8 cellular contexts compared by ENCODE assay signal in the genomic region with DNA sequence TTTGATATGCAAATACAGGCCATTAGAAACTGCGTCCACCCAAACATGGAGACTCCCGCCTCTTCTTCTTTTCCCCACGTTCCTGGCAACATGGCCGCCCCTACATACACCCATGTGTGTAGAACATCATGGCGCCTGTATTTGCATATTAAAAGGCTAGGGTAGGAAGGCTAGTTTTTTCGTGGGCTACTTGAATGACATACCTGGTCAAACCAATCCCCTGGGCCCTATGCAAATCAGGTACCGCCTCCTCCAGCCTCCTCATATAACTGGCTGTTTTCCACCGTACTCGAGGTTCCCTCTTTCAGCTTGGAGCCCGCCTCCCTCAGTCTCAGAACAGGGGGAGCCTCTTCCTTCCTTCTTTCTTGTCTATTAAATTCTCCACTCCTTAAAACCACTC. TPM values are rescaled to one million over a fixed set of nuclear protein-coding genes. Genes with fewer than 3 reads are reported as not detected.
A peak's percentile ranks its signal among the peaks of the same experiment; 100 is the strongest.
DNase-seq lines count a peak whose midpoint lies in the region; ATAC-seq and TF ChIP-seq lines count a peak whose summit lies in the region.
"Had no signal": no experiment of that assay in that cellular context is flagged by ENCODE, and none has a peak within 500 bp of the region (broad histone marks: within the 10 kb centered on the region; RNA-seq: fewer than 3 reads in every experiment).

No MANE protein-coding gene starts in this region.

- H3K9me3 ChIP-seq in Caco-2 = peaks cover 11% of the 10 kb centered on the region; the same call in 1 of the 2 replicates

- no peaks in the 10 kb centered on the region for H3K36me3 Mint-ChIP-seq in stimulated activated memory B cell treated with anti-CD40 and anti-IgM and Interleukin-4, amounts not matched to agents 10 μg/mL and 1 μg/mL and 100 μg/mL, for 72 hours
- H3K36me3 Mint-ChIP-seq in Caco-2 (ENCODE audit: insufficient read depth, unreplicated experiment) = no peaks in the 10 kb centered on the region

- H3K27ac Mint-ChIP-seq in stimulated activated memory B cell treated with anti-CD40 and anti-IgM and Interleukin-4, amounts not matched to agents 10 μg/mL and 1 μg/mL and 100 μg/mL, for 72 hours = peak overlapping the region; percentile 40
- H3K27ac Mint-ChIP-seq in Caco-2 (ENCODE audit: unreplicated experiment) = no peak overlapping the region

- peak; percentile 73 for DNase-seq in OCI-M1 (lab: John Stamatoyannopoulos, UW)
- peak; percentile 46 for DNase-seq in left cardiac atrium
- DNase-seq in DMS53 treated with DMSO at 0.1 percent for 48 hours (lab: John Stamatoyannopoulos, UW; ENCODE audit: unreplicated experiment) = no peak
- DNase-seq in AG20443 (ENCODE audit: low spot score) = no peak
- no peak for DNase-seq in Caco-2
- DNase-seq: NCI-H2171 treated with DMSO at 0.1 percent for 48 hours had no signal

- peaks cover 12% of the 10 kb centered on the region for H3K27me3 Mint-ChIP-seq in stimulated activated memory B cell treated with anti-CD40 and anti-IgM and Interleukin-4, amounts not matched to agents 10 μg/mL and 1 μg/mL and 100 μg/mL, for 72 hours
- H3K27me3 Mint-ChIP-seq in Caco-2 (ENCODE audit: insufficient read depth, unreplicated experiment) = peaks cover 21% of the 10 kb centered on the region

- H3K4me1 ChIP-seq in Caco-2 = no peaks in the 10 kb centered on the region

- intact Hi-C loops in left cardiac atrium (cut with DNase I) (no loop called here), Caco-2 (cut with micrococcal nuclease; ENCODE audit: unreplicated experiment) (loop anchor here (5.0 kb wide), 1 partner anchor 165 kb away; a partner anchor contains a TSS)

- BruUV-seq in Caco-2 (replicated peaks; lab: Mats Ljungman, UMichigan) = no TSS peak

- no peaks in the 10 kb centered on the region for H3K9me3 Mint-ChIP-seq in stimulated activated memory B cell treated with anti-CD40 and anti-IgM and Interleukin-4, amounts not matched to agents 10 μg/mL and 1 μg/mL and 100 μg/mL, for 72 hours
- H3K9me3 Mint-ChIP-seq in Caco-2 (ENCODE audit: unreplicated experiment) = peaks cover 6% of the 10 kb centered on the region

- H3K4me1 Mint-ChIP-seq in stimulated activated memory B cell treated with anti-CD40 and anti-IgM and Interleukin-4, amounts not matched to agents 10 μg/mL and 1 μg/mL and 100 μg/mL, for 72 hours = peaks cover 45% of the 10 kb centered on the region
- H3K4me1 Mint-ChIP-seq in Caco-2 (ENCODE audit: low read depth, unreplicated experiment) = no peaks in the 10 kb centered on the region

- peak; percentile 35 for ATAC-seq in HG03175 (IDR thresholded peaks at IDR 0.05; ENCODE audit: unreplicated experiment)
- ATAC-seq in left cardiac atrium = peak; percentile 56 to 83
- peak; percentile 61 for ATAC-seq in stimulated activated memory B cell treated with anti-CD40 and anti-IgM and Interleukin-4, amounts not matched to agents 10 μg/mL and 1 μg/mL and 100 μg/mL, for 72 hours

- no peak for TF ChIP-seq CTCF in Caco-2 (IDR thresholded peaks at IDR 0.05; ENCODE audit: insufficient read depth in 1 of 2, low read depth in 1 of 2, low read length in 1 of 2, severe bottlenecking in 1 of 2, unreplicated experiment in 1 of 2)

- H3K27me3 ChIP-seq in Caco-2 (replicated peaks; ENCODE audit: control insufficient read depth, insufficient read depth, low read length) = no peaks in the 10 kb centered on the region

- CTCF ChIA-PET in Caco-2 (lab: Charles Lee) = interaction anchor here (1.6 kb wide), 1 partner anchor 164 kb away, joined by 10 read pairs; a partner anchor contains a TSS

- POLR2A ChIA-PET in Caco-2 (lab: Charles Lee) = no interaction called here

- no peak overlapping the region for H3K4me3 ChIP-seq in Caco-2 (ENCODE audit: low read depth, low read length)

- H3K4me3 Mint-ChIP-seq in stimulated activated memory B cell treated with anti-CD40 and anti-IgM and Interleukin-4, amounts not matched to agents 10 μg/mL and 1 μg/mL and 100 μg/mL, for 72 hours = peak overlapping the region; percentile 52
- H3K4me3 Mint-ChIP-seq in Caco-2 (ENCODE audit: unreplicated experiment) = no peak overlapping the region

- H3K36me3 ChIP-seq in Caco-2 (ENCODE audit: control insufficient read depth, insufficient read depth, low read length) = no peaks in the 10 kb centered on the region

RNA-seq across cellular contexts. Expression of a gene that starts 0.8 kb away (rescaled TPM):
- total RNA-seq in left cardiac atrium (under 1 TPM; 0.29 to 0.32 TPM), Caco-2 (2022) (not detected in 2 replicates)

RNA-seq across cellular contexts. Expression of a gene that starts 13.8 kb away (rescaled TPM):
- total RNA-seq in left cardiac atrium (1 to 10 TPM; 1.6 to 2.1 TPM), Caco-2 (2022) (not detected in 2 replicates)

RNA-seq across cellular contexts. Expression of a gene that starts 35.2 kb away (rescaled TPM):
- total RNA-seq in left cardiac atrium (not detected), Caco-2 (2022) (not detected in 2 replicates)

RNA-seq across cellular contexts. Expression of a gene that starts 60.0 kb away (rescaled TPM):
- total RNA-seq in left cardiac atrium (not detected), Caco-2 (2022) (not detected in 2 replicates)

Comparison
In these comparisons a context has a peak if more than half of its experiments do, and no peak if none do; other contexts are left out.
1. DNase-seq: peak in OCI-M1 (single experiment) and left cardiac atrium (single experiment); none in DMS53 treated with DMSO at 0.1 percent for 48 hours (single experiment), AG20443 (single experiment) and Caco-2 (0 of 2).
2. Peak in every context shown above with its lines, with median percentiles within 50 percentile points of each other: ATAC-seq.